Comparison of ENCODE assay signal across 15 cellular contexts in genomic region chr3:194208701-194209100, GRCh38.
DNase-seq lines count a peak whose midpoint lies in the region; TF ChIP-seq lines count a peak whose summit lies in the region.
"Had no signal": no experiment of that assay in that cellular context is flagged by ENCODE, and none has a peak within 500 bp of the region (broad histone marks: within the 10 kb centered on the region; RNA-seq: fewer than 3 reads in every experiment).

No MANE protein-coding gene starts in this region.

- DNase-seq in DMS53 (lab: John Stamatoyannopoulos, UW), result peak; percentile 59
- no peak for DNase-seq in DMS53 treated with DMSO at 0.1 percent for 48 hours (lab: John Stamatoyannopoulos, UW; ENCODE audit: unreplicated experiment)
- DNase-seq in left kidney (ENCODE audit: low read depth, low spot score), result peak; percentile 83
- DNase-seq in thyroid gland, result peak; percentile 69 to 74
- no peak for DNase-seq in GDM1 (lab: John Stamatoyannopoulos, UW)
- DNase-seq in amygdala (lab: John Stamatoyannopoulos, UW), result no peak
- DNase-seq: CD8-positive, alpha-beta T cell; COR-L47; DMS153; GM23248; H7; IMR-90; KBM-7 had no signal

- 0 out of 2 replicates have a peak, but pooled peaks cover 11% of the 10 kb centered on the region for H3F3A ChIP-seq in Loucy (ENCODE audit: low read depth)

- WGBS in thyroid gland, 2 donors, result 49 to 55% methylated on average over 3 of the region's 3 CpGs

- peak overlapping the region; percentile 13 for H3K4me2 ChIP-seq in Loucy (ENCODE audit: low read depth, low read length, poor library complexity, severe bottlenecking)

- peak in 1 of 2 donors; percentile 31 for TF ChIP-seq POLR2A in thyroid gland (IDR thresholded peaks at IDR 0.05)

- H4K20me1 ChIP-seq in Loucy (ENCODE audit: insufficient read depth, low read length, poor library complexity, severe bottlenecking), result no peaks in the 10 kb centered on the region

- no peak for TF ChIP-seq CTCF in Loucy (conservative IDR thresholded peaks at IDR 0.05; ENCODE audit: low read length)
- no peak for TF ChIP-seq CTCF in thyroid gland (IDR thresholded peaks at IDR 0.05)

- peaks cover 66% of the 10 kb centered on the region for H3K4me1 ChIP-seq in Loucy (ENCODE audit: insufficient read depth, low read length, poor library complexity, severe bottlenecking)
- peaks cover 35 to 65% of the 10 kb centered on the region in 2 donors for H3K4me1 ChIP-seq in thyroid gland

- no peak overlapping the region for H3K4me3 ChIP-seq in Loucy (ENCODE audit: low read length, poor library complexity, severe bottlenecking)
- H3K4me3 ChIP-seq in thyroid gland (replicated peaks in 1 of 3), result no peak overlapping the region
- H3K4me3 ChIP-seq: GM23248 had no signal

- H3K9ac ChIP-seq in Loucy (ENCODE audit: low read depth, low read length, poor library complexity, severe bottlenecking), result no peak overlapping the region
- H3K9ac ChIP-seq: GM23248 had no signal

- no peak overlapping the region for H2AFZ ChIP-seq in Loucy (ENCODE audit: low read length)
- H2AFZ ChIP-seq: GM23248 had no signal

- no peaks in the 10 kb centered on the region for H3K9me2 ChIP-seq in Loucy (replicated peaks; ENCODE audit: low read depth, low read length)

- H3K27me3 ChIP-seq in Loucy (ENCODE audit: insufficient read depth, low read length, poor library complexity, severe bottlenecking), result no peaks in the 10 kb centered on the region
- no peaks in the 10 kb centered on the region for H3K27me3 ChIP-seq in thyroid gland

- intact Hi-C loops in thyroid gland (cut with DNase I), result no loop called here

- no peaks in the 10 kb centered on the region for H3K9me3 ChIP-seq in Loucy (ENCODE audit: insufficient read depth, low read depth, low read length)
- no peaks in the 10 kb centered on the region for H3K9me3 ChIP-seq in thyroid gland

- peaks cover 18% of the 10 kb centered on the region for H3K79me2 ChIP-seq in Loucy (ENCODE audit: insufficient read depth, low read length)

- H3K27ac ChIP-seq in thyroid gland, result peak overlapping the region; percentile 47 to 89 (median 55)
- H3K27ac ChIP-seq: 22Rv1, GM23248 had no signal

- H3K36me3 ChIP-seq in Loucy (ENCODE audit: insufficient read depth, low read length) (no peaks in the 10 kb centered on the region), thyroid gland (no peaks in the 10 kb centered on the region)

Comparison
In these comparisons a context has a peak if more than half of its experiments do, and no peak if none do; other contexts are left out.
1. DNase-seq: peak in DMS53 (single experiment), left kidney (single experiment) and thyroid gland (2 of 2); none in DMS53 treated with DMSO at 0.1 percent for 48 hours (single experiment), GDM1 (single experiment) and amygdala (0 of 56).